In the genomic region with DNA sequence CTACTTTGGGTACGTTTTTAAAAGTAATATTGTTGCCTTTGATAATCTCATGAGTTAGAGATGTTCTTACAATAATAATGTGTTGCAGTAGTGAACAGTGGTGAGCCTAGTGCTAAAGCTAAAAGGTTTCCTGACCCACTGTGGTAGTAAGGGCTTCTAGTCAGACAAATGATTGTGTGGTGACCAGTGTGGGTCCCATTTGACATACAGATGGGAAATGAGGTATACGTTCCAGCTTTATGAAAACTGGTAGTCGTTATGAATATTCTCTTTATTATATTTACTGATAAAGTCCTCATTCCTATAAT, we compare ENCODE assay signal across 8 cellular contexts. TPM values are rescaled to one million over a fixed set of nuclear protein-coding genes. Genes with fewer than 3 reads are reported as not detected.
DNase-seq lines count a peak whose midpoint lies in the region; ATAC-seq, FAIRE-seq and TF ChIP-seq lines count a peak whose summit lies in the region.

No MANE protein-coding gene starts in this region.

- H3K9me3 Mint-ChIP-seq in Caco-2 (ENCODE audit: unreplicated experiment) (no peaks in the 10 kb centered on the region), natural killer cell (peaks cover 0 to 4% of the 10 kb centered on the region in 2 donors)

- POLR2A ChIA-PET in Caco-2 (lab: Charles Lee): no interaction called here

- H3K36me3 Mint-ChIP-seq in Caco-2 (ENCODE audit: insufficient read depth, unreplicated experiment): peaks cover 17% of the 10 kb centered on the region
- H3K36me3 Mint-ChIP-seq in natural killer cell: no peaks in the 10 kb centered on the region

- H3K27ac Mint-ChIP-seq in Caco-2 (ENCODE audit: unreplicated experiment) (peak overlapping the region; percentile 99), natural killer cell (peak overlapping the region; percentile 89 to 94)

- H3K4me3 ChIP-seq in Caco-2 (ENCODE audit: low read depth, low read length) (peak overlapping the region; percentile 95), MM.1S (ENCODE audit: low read length) (peak overlapping the region; percentile 97), bronchial epithelial cell (ENCODE audit: low read depth, low read length) (peak overlapping the region; percentile 83)

- H3K4me2 ChIP-seq in MM.1S (ENCODE audit: low read depth, low read length): peak overlapping the region; percentile 90

- no peak for FAIRE-seq in bronchial epithelial cell (lab: Jason Lieb, UNC)

- DNase-seq in Caco-2: no peak
- DNase-seq in MM.1S: no peak
- no peak for DNase-seq in bronchial epithelial cell (ENCODE audit: low read depth)
- DNase-seq in natural killer cell: no peak
- no peak for DNase-seq in NCI-H2171 treated with DMSO at 0.1 percent for 48 hours (lab: John Stamatoyannopoulos, UW)
- DNase-seq in HCEC 1CT: no peak
- no peak for DNase-seq in NCI-H2196 (lab: John Stamatoyannopoulos, UW; ENCODE audit: unreplicated experiment)

- peak overlapping the region; percentile 100; the same call in 1 of the 2 replicates for H3K9ac ChIP-seq in MM.1S (ENCODE audit: low read length)

- H3K4me1 Mint-ChIP-seq in Caco-2 (ENCODE audit: low read depth, unreplicated experiment) (peaks cover 7% of the 10 kb centered on the region), natural killer cell (peaks cover 53 to 58% of the 10 kb centered on the region in 2 donors)

- CTCF ChIA-PET in Caco-2 (lab: Charles Lee): interaction anchor here (0.7 kb wide), 1 partner anchor 60 kb away, joined by 4 read pairs; no protein-coding TSS in a partner anchor

- intact Hi-C loops in Caco-2 (cut with micrococcal nuclease; ENCODE audit: unreplicated experiment): loop anchor here (5.0 kb wide), 1 partner anchor 60 kb away; no protein-coding TSS in a partner anchor
- intact Hi-C loops in natural killer cell (cut with micrococcal nuclease): loop anchor here (5.0 to 10.0 kb wide), 4 partner anchors 685 to 1510 kb away; a partner anchor contains a TSS

- H3K27me3 Mint-ChIP-seq in Caco-2 (ENCODE audit: insufficient read depth, unreplicated experiment) (no peaks in the 10 kb centered on the region), natural killer cell (ENCODE audit: low read depth in 2 of 2) (no peaks in the 10 kb centered on the region)

- ATAC-seq in natural killer cell (no peak), GM18858 (IDR thresholded peaks at IDR 0.05; ENCODE audit: unreplicated experiment) (no peak)

- no peak for TF ChIP-seq CTCF in Caco-2 (IDR thresholded peaks at IDR 0.05; ENCODE audit: insufficient read depth in 1 of 2, low read depth in 1 of 2, low read length in 1 of 2, severe bottlenecking in 1 of 2, unreplicated experiment in 1 of 2)
- TF ChIP-seq CTCF in MM.1S (IDR thresholded peaks at IDR 0.05; ENCODE audit: low read length): no peak
- no peak for TF ChIP-seq CTCF in bronchial epithelial cell (IDR thresholded peaks at IDR 0.05; ENCODE audit: insufficient read depth, low read length, severe bottlenecking)
- TF ChIP-seq CTCF in natural killer cell (IDR thresholded peaks at IDR 0.05): no peak

- H3K79me2 ChIP-seq in MM.1S (ENCODE audit: low read length): peaks cover 33% of the 10 kb centered on the region

- H3K27ac ChIP-seq in MM.1S (ENCODE audit: low read length): peak overlapping the region; percentile 99; the same call in 1 of the 2 replicates

- peaks cover 13% of the 10 kb centered on the region; the same call in 1 of the 2 replicates for H3K4me1 ChIP-seq in Caco-2
- H3K4me1 ChIP-seq in MM.1S (ENCODE audit: low read length): peaks cover 14% of the 10 kb centered on the region; the same call in 1 of the 2 replicates

- H4K20me1 ChIP-seq in MM.1S (ENCODE audit: insufficient read depth, low read length): 0 out of 2 replicates have a peak, but pooled peaks cover 2% of the 10 kb centered on the region

- H3K4me3 Mint-ChIP-seq in Caco-2 (ENCODE audit: unreplicated experiment) (peak overlapping the region; percentile 93), natural killer cell (peak overlapping the region; percentile 92)

- H3F3A ChIP-seq in MM.1S (ENCODE audit: insufficient read depth, low read length): peaks cover 28% of the 10 kb centered on the region

- no peaks in the 10 kb centered on the region for H3K9me2 ChIP-seq in MM.1S (replicated peaks; ENCODE audit: insufficient read depth, low read length)

- no TSS peak for BruUV-seq in Caco-2 (replicated peaks; lab: Mats Ljungman, UMichigan)

- H3K36me3 ChIP-seq in Caco-2 (ENCODE audit: control insufficient read depth, insufficient read depth, low read length): no peaks in the 10 kb centered on the region
- no peaks in the 10 kb centered on the region for H3K36me3 ChIP-seq in MM.1S (replicated peaks; ENCODE audit: insufficient read depth, low read length)
- no peaks in the 10 kb centered on the region for H3K36me3 ChIP-seq in bronchial epithelial cell (ENCODE audit: control insufficient read depth, insufficient read depth, low read length)

- H3K27me3 ChIP-seq in Caco-2 (replicated peaks; ENCODE audit: control insufficient read depth, insufficient read depth, low read length): no peaks in the 10 kb centered on the region
- no peaks in the 10 kb centered on the region for H3K27me3 ChIP-seq in MM.1S (replicated peaks; ENCODE audit: insufficient read depth, low read length)
- H3K27me3 ChIP-seq in bronchial epithelial cell (ENCODE audit: control insufficient read depth, insufficient read depth, low read length): no peaks in the 10 kb centered on the region

- H2AFZ ChIP-seq in MM.1S (ENCODE audit: low read length): peak overlapping the region; percentile 72

- H3K9me3 ChIP-seq in Caco-2 (no peaks in the 10 kb centered on the region), MM.1S (replicated peaks; ENCODE audit: insufficient read depth, low read length) (no peaks in the 10 kb centered on the region)

RNA-seq across cellular contexts. Expression of a gene that starts 1.8 kb away (rescaled TPM):
- total RNA-seq in Caco-2 (2022) (4.2 and 4.5 TPM in 2 replicates), bronchial epithelial cell (1.4 and 1.6 TPM in 2 replicates), natural killer cell (10 to 100 TPM; 24.0 to 30.6 (median 30.0) TPM)
